ENCODE assay signal across 8 cellular contexts in the genomic region with DNA sequence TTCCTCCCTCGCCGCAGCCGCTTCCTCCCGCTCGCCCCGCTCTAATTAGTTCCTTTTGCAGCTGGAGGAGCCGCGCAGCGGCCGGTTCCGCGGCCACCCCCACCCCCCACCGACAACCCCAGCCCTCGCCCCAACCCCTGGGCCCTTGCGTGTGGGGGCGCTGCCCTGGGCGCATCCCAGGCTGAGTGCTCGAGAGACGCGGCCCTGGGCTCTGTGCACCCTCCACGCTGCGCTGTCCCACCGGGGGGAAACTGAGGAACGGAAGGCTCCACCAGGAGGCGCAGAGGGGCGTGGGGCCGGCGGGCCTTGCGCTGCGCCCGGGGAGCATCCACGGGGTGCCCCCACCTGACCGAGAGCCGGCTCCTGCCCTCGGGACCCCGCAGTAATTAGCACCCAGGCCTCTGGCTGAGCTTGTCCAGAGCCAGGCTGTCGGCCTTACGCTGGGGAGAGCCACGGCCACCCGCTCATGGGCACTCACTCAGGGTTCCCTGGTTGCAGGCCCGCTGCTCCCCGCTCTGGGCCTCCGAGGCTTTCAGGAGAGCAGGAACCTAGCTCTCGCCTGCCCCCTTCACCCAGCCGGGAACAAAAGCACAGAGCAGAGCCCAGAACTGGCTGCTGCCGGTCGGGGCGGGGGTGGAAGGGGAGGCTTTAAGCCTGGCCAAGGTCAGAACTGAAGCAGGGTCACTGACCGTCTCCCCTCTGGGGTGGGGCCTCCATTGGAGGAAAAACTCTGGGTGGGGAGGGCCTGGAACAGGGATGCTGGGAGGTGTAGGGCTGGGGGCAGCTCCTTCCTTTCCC. TPM values are rescaled to one million over a fixed set of nuclear protein-coding genes. Genes with fewer than 3 reads are reported as not detected.
DNase-seq lines count a peak whose midpoint lies in the region; ATAC-seq and TF ChIP-seq lines count a peak whose summit lies in the region.

No MANE protein-coding gene starts in this region.

- no peak overlapping the region for H3K4me3 Mint-ChIP-seq in endothelial cell (ENCODE audit: unreplicated experiment)

- no peak overlapping the region for H3K27ac Mint-ChIP-seq in endothelial cell (ENCODE audit: unreplicated experiment)

- no peaks in the 10 kb centered on the region for H3K27me3 Mint-ChIP-seq in endothelial cell (ENCODE audit: unreplicated experiment)

- H3K36me3 Mint-ChIP-seq in endothelial cell (ENCODE audit: low read depth, unreplicated experiment), result no peaks in the 10 kb centered on the region

- DNase-seq in ELF-1 (ENCODE audit: low read depth, low spot score), result peak; percentile 86
- DNase-seq in NCI-H1092 treated with DMSO at 0.1 percent for 48 hours (lab: John Stamatoyannopoulos, UW), result peak; percentile 62
- DNase-seq in activated CD8-positive, alpha-beta memory T cell treated with anti-CD3 and anti-CD28 coated beads for 24 hours, result peak; percentile 80
- peak; percentile 79 for DNase-seq in endothelial cell (ENCODE audit: low spot score)
- peak; percentile 78 to 81 for DNase-seq in lung microvascular endothelial cell (ENCODE audit: low read depth in 2 of 2)
- DNase-seq in stimulated activated CD4-positive, alpha-beta T cell treated with anti-CD3 and anti-CD28 coated beads, Interleukin-4, amount 100 ng/mL, for 48 hours (ENCODE audit: low read depth in 2 of 2), result peak; percentile 46 to 57

- no peaks in the 10 kb centered on the region for H3K9me3 Mint-ChIP-seq in endothelial cell (ENCODE audit: unreplicated experiment)

- TF ChIP-seq CTCF in endothelial cell (IDR thresholded peaks at IDR 0.05; ENCODE audit: unreplicated experiment), result peak; percentile 13

- ATAC-seq in GM18502 (IDR thresholded peaks at IDR 0.05; ENCODE audit: poor library complexity, unreplicated experiment) (no peak), HG03175 (IDR thresholded peaks at IDR 0.05; ENCODE audit: unreplicated experiment) (no peak)

- H3K4me1 Mint-ChIP-seq in endothelial cell (ENCODE audit: unreplicated experiment), result peaks cover 3% of the 10 kb centered on the region

RNA-seq across cellular contexts. Expression of gene GLIS2, which starts 12.1 kb away (rescaled TPM):
- total RNA-seq in endothelial cell (ENCODE audit: unreplicated experiment), result 1.6 TPM
- 0.20 and 0.65 TPM in 2 replicates for total RNA-seq in lung microvascular endothelial cell

RNA-seq across cellular contexts. Expression of gene PAM16, which starts 23.1 kb away (rescaled TPM):
- 29.5 TPM for total RNA-seq in endothelial cell (ENCODE audit: unreplicated experiment)
- total RNA-seq in lung microvascular endothelial cell, result 16.3 and 21.0 TPM in 2 replicates

RNA-seq across cellular contexts. Expression of gene VASN, which starts 43.7 kb away (rescaled TPM):
- total RNA-seq in endothelial cell (ENCODE audit: unreplicated experiment) (0.67 TPM), lung microvascular endothelial cell (0.44 and 1.6 TPM in 2 replicates)

RNA-seq across cellular contexts. Expression of gene TFAP4, which starts 55.2 kb away (rescaled TPM):
- total RNA-seq in endothelial cell (ENCODE audit: unreplicated experiment) (6.2 TPM), lung microvascular endothelial cell (2.8 and 3.0 TPM in 2 replicates)
